ENCODE assay signal across 8 cellular contexts in genomic region chrX:24027086-24027485, GRCh38. TPM values are rescaled to one million over a fixed set of nuclear protein-coding genes. Genes with fewer than 3 reads are reported as not detected.
DNase-seq lines count a peak whose midpoint lies in the region; ATAC-seq and TF ChIP-seq lines count a peak whose summit lies in the region.

KLHL15 (minus strand) TSS chrX:24027186; CDS start chrX:24006693, 20,493 bp downstream.

- no peaks in the 10 kb centered on the region for H3K9me3 ChIP-seq in colonic mucosa

- no peaks in the 10 kb centered on the region for H3K27me3 ChIP-seq in colonic mucosa

- ATAC-seq in natural killer cell (no peak), HG02884 (IDR thresholded peaks at IDR 0.05; ENCODE audit: unreplicated experiment) (no peak), HG02870 (IDR thresholded peaks at IDR 0.05; ENCODE audit: unreplicated experiment) (no peak)

- intact Hi-C loops in colonic mucosa (cut with DNase I): no loop called here
- intact Hi-C loops in natural killer cell (cut with micrococcal nuclease): no loop called here

- peaks cover 11 to 17% of the 10 kb centered on the region in 2 donors for H3K4me1 Mint-ChIP-seq in natural killer cell

- peak within 1 kb of the TSS; percentile 84 to 90 for H3K9ac ChIP-seq in colonic mucosa (ENCODE audit: low read depth in 2 of 2, low read length in 2 of 2)

- H3K4me1 ChIP-seq in colonic mucosa: no peaks in the 10 kb centered on the region

- H3K4me3 ChIP-seq in AG09309 (ENCODE audit: control insufficient read depth, low read depth, low read length): peak within 1 kb of the TSS; percentile 75
- H3K4me3 ChIP-seq in LNCaP clone FGC (ENCODE audit: low read depth, low read length): peak within 1 kb of the TSS; percentile 58
- peak within 1 kb of the TSS; percentile 83 for H3K4me3 ChIP-seq in colonic mucosa

- peak within 1 kb of the TSS; percentile 87 for H3K27ac Mint-ChIP-seq in natural killer cell

- no peaks in the 10 kb centered on the region for H3K27me3 Mint-ChIP-seq in natural killer cell (ENCODE audit: low read depth in 2 of 2)

- TF ChIP-seq CTCF in AG09309 (IDR thresholded peaks at IDR 0.05; ENCODE audit: control insufficient read depth, insufficient read depth, low read depth, low read length, missing control alignments) (no peak), LNCaP clone FGC (IDR thresholded peaks at IDR 0.05; ENCODE audit: control insufficient read depth, extremely low read depth, insufficient read depth) (no peak), colonic mucosa (IDR thresholded peaks at IDR 0.05) (no peak), natural killer cell (IDR thresholded peaks at IDR 0.05) (no peak)

- DNase-seq in AG09309 (ENCODE audit: low read depth) (no peak), LNCaP clone FGC (ENCODE audit: low read depth) (no peak), colonic mucosa (no peak), natural killer cell (no peak), GF-D8 (lab: John Stamatoyannopoulos, UW) (no peak), DMS79 (lab: John Stamatoyannopoulos, UW) (no peak)

- peak within 1 kb of the TSS; percentile 87 for H3K4me3 Mint-ChIP-seq in natural killer cell

- no peaks in the 10 kb centered on the region for H3K36me3 ChIP-seq in colonic mucosa

- H3K9me3 Mint-ChIP-seq in natural killer cell: no peaks in the 10 kb centered on the region

- H3K27ac ChIP-seq in colonic mucosa: peak within 1 kb of the TSS; percentile 79

- H3K36me3 Mint-ChIP-seq in natural killer cell: no peaks in the 10 kb centered on the region

RNA-seq across cellular contexts. Expression of gene KLHL15, which starts in this region (rescaled TPM):
- total RNA-seq in colonic mucosa (1 to 10 TPM; 4.0 to 5.2 TPM), natural killer cell (10 to 100 TPM; 17.5 to 29.2 (median 18.6) TPM)
